In the genomic region with DNA sequence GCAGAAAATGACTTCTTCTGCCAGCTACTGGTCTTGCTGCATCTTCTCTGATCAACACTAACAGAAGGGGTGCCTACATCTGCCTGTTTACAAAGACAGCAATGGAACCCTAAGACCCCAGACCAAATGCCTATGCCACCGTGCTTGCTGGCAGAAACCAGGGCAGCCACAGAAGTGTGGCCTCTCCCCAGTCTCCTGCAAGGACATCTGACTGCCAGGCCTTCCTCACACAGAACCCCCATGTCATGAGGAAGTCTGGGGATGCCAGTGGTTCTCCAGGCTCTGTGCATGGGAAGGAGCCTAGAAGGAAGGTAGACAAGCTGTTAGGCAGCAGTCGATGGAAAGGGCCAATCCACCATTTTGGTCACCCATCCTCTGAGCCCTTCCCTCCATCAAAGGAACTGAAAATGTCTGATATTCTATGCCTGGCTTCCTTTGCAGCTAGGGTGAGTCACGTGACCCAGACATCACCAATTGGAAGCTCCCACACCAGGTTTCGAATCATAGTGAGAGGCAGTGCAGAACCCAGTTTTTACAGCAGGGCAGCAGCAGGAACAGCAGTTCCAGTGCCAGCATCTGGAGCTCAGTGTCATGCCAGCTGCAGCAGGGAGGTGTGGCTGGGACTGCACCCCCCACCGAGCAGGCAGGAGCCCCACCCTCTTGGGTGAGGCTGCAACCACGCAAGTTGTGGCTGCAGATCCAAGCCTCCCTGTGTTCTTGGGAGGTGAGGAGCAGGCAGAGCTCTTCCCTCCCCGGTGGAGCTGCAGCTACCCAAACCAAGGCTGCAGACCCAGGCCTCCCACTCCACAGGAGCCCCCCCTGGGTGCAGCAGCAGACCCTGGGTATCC, we compare ENCODE assay signal across 25 cellular contexts.
"Had no signal": no experiment of that assay in that cellular context is flagged by ENCODE, and none has a peak within 500 bp of the region (broad histone marks: within the 10 kb centered on the region; RNA-seq: fewer than 3 reads in every experiment).

No MANE protein-coding gene starts in this region.

- H3K27me3 ChIP-seq: uterus had no signal

- H3K9me3 ChIP-seq: prostate gland, uterus had no signal

- H3K4me1 Mint-ChIP-seq: activated B cell treated with CpG ODN at 0.5 μM for 24 hours; activated naive CD8-positive, alpha-beta T cell treated with anti-CD3 and anti-CD28 coated beads for 36 hours; naive B cell had no signal

- H3K36me3 Mint-ChIP-seq: activated naive CD8-positive, alpha-beta T cell treated with anti-CD3 and anti-CD28 coated beads for 36 hours had no signal

- H3K27ac Mint-ChIP-seq: activated B cell treated with CpG ODN at 0.5 μM for 24 hours; activated naive CD8-positive, alpha-beta T cell treated with anti-CD3 and anti-CD28 coated beads for 36 hours; activated T-helper 2 cell treated with anti-CD3 and anti-CD28 coated beads, Interferon-gamma antibody, Interleukin-2, Interleukin-4, amounts not matched to agents 10 μg/mL and 5 μg/mL and 100 μg/mL, durations not matched to agents 14 hours and 24 hours and 36 hours; endodermal cell; naive B cell; T-helper 1 cell treated with Interleukin-12 subunit alpha and Interleukin-12 subunit beta and Interleukin-4 antibody, amounts not matched to agents 30 μg/mL and 1 μg/mL, for 36 hours had no signal

- H3K4me1 ChIP-seq: gastrocnemius medialis, prostate gland, uterus had no signal

- H3K36me3 ChIP-seq: esophagus squamous epithelium, gastrocnemius medialis, prostate gland, tibial artery, uterus had no signal

- ATAC-seq: activated T-cell treated with anti-CD3 and anti-CD28 coated beads, Interleukin-2, amount 50 U/mL, for 4 hours; gastrocnemius medialis; left colon; stimulated activated naive CD8-positive, alpha-beta T cell treated with anti-CD3 and anti-CD28 coated beads, Interleukin-15, Interleukin-2, amounts not matched to agents 100 U/mL and 50 U/mL, for 24 hours had no signal

- DNase-seq: activated B cell treated with CpG ODN at 0.5 μM for 24 hours; activated CD4-positive, alpha-beta T cell treated with anti-CD3 and anti-CD28 coated beads for 4 hours; activated CD4-positive, alpha-beta T cell treated with anti-CD3 and anti-CD28 coated beads, Interleukin-2, amount 50 U/mL, for 48 hours; activated CD8-positive, alpha-beta memory T cell treated with anti-CD3 and anti-CD28 coated beads, Interleukin-2, amount 50 U/mL, for 48 hours; activated naive CD4-positive, alpha-beta T cell; activated naive CD8-positive, alpha-beta T cell treated with anti-CD3 and anti-CD28 coated beads for 36 hours; activated T-cell treated with anti-CD3 and anti-CD28 coated beads, Interleukin-2, amount 50 U/mL, for 4 hours; cerebellar nuclear complex; cortex of kidney; endodermal cell; esophagus squamous epithelium; gastrocnemius medialis; head of caudate nucleus; left colon; mesendoderm; naive B cell; stimulated activated CD4-positive, alpha-beta T cell treated with anti-CD3 and anti-CD28 coated beads, Interleukin-12 subunit alpha, Interleukin-12 subunit beta, amount 100 ng/mL, for 4 hours; stimulated activated CD4-positive, alpha-beta T cell treated with anti-CD3 and anti-CD28 coated beads, Interleukin-4, amount 100 ng/mL, for 4 hours; stimulated activated naive CD8-positive, alpha-beta T cell treated with anti-CD3 and anti-CD28 coated beads, Interleukin-15, Interleukin-2, amounts not matched to agents 100 U/mL and 50 U/mL, for 24 hours; T1000; uterus had no signal

- H3K4me3 Mint-ChIP-seq: activated B cell treated with CpG ODN at 0.5 μM for 24 hours; activated naive CD8-positive, alpha-beta T cell treated with anti-CD3 and anti-CD28 coated beads for 36 hours; activated T-cell treated with anti-CD3 and anti-CD28 coated beads, Interleukin-2, amount 50 U/mL, for 4 hours; endodermal cell; naive B cell; T-helper 1 cell treated with Interleukin-12 subunit alpha and Interleukin-12 subunit beta and Interleukin-4 antibody, amounts not matched to agents 30 μg/mL and 1 μg/mL, for 36 hours had no signal

- H3K27ac ChIP-seq: esophagus squamous epithelium, gastrocnemius medialis, prostate gland, tibial artery, uterus had no signal

- H3K4me3 ChIP-seq: esophagus squamous epithelium, gastrocnemius medialis, prostate gland, tibial artery, uterus had no signal

- H3K27me3 Mint-ChIP-seq: activated naive CD8-positive, alpha-beta T cell treated with anti-CD3 and anti-CD28 coated beads for 36 hours had no signal

- H3K9me3 Mint-ChIP-seq: activated T-helper 2 cell treated with anti-CD3 and anti-CD28 coated beads, Interferon-gamma antibody, Interleukin-2, Interleukin-4, amounts not matched to agents 10 μg/mL and 5 μg/mL and 100 μg/mL, durations not matched to agents 14 hours and 24 hours and 36 hours had no signal
